ENCODE assay signal across 14 cellular contexts in the genomic region with DNA sequence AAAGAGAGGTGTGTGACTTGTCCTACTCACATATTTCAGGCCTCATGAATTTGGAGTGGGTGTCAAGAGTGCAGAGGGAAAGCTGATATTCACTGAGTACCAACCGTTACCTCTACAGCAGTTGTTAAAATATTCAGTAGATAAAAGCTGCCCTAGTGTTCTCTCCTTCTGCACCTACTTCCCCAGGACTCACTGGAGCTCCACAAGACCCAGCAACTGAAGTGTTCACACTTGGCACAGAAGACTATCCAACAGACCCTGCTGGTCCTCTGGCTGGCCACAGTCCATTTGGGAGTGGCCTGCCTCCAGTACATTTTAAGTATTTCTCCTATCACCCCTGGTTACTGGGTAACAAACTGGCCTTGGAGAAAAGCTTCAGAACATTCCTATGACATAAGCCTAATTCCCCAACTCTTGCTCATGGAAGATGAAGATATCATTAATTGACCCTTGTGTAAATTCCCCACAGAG.
DNase-seq lines count a peak whose midpoint lies in the region; ATAC-seq and TF ChIP-seq lines count a peak whose summit lies in the region.
"Had no signal": no experiment of that assay in that cellular context is flagged by ENCODE, and none has a peak within 500 bp of the region (broad histone marks: within the 10 kb centered on the region; RNA-seq: fewer than 3 reads in every experiment).

No MANE protein-coding gene starts in this region.

- H3K27me3 Mint-ChIP-seq in activated CD4-positive, alpha-beta memory T cell treated with anti-CD3 and anti-CD28 coated beads for 36 hours = no peaks in the 10 kb centered on the region
- H3K27me3 Mint-ChIP-seq: activated B cell treated with CpG ODN at 0.5 μM for 24 hours had no signal

- no peak overlapping the region for H3K23ac ChIP-seq in mesendoderm (ENCODE audit: low read length)

- H2BK15ac ChIP-seq in mesendoderm (replicated peaks; ENCODE audit: low read depth) = no peak overlapping the region

- no peak for TF ChIP-seq CTCF in fibroblast of pulmonary artery (IDR thresholded peaks at IDR 0.05; ENCODE audit: low read length, missing control alignments)

- H3K79me2 ChIP-seq in mesendoderm (ENCODE audit: control insufficient read depth, insufficient read depth, low read length) = no peaks in the 10 kb centered on the region

- ATAC-seq in GM21717 (IDR thresholded peaks at IDR 0.05; ENCODE audit: unreplicated experiment) = no peak

- no peak overlapping the region for H4K8ac ChIP-seq in mesendoderm (ENCODE audit: low read depth, low read length)

- H3K4ac ChIP-seq in mesendoderm (ENCODE audit: low read depth, low read length) = no peak overlapping the region

- no peaks in the 10 kb centered on the region for H3K4me1 ChIP-seq in mesendoderm (ENCODE audit: control insufficient read depth, low read depth, low read length)

- no peak overlapping the region for H2BK120ac ChIP-seq in mesendoderm (ENCODE audit: low read depth, low read length)

- no peak overlapping the region for H3K4me3 Mint-ChIP-seq in activated CD4-positive, alpha-beta memory T cell treated with anti-CD3 and anti-CD28 coated beads for 36 hours
- H3K4me3 Mint-ChIP-seq: activated B cell treated with CpG ODN at 0.5 μM for 24 hours, HFFc6 had no signal

- H3K36me3 Mint-ChIP-seq in activated CD4-positive, alpha-beta memory T cell treated with anti-CD3 and anti-CD28 coated beads for 36 hours = no peaks in the 10 kb centered on the region

- H3K27me3 ChIP-seq in mesendoderm (ENCODE audit: insufficient read depth, low read length, poor library complexity) = no peaks in the 10 kb centered on the region
- H3K27me3 ChIP-seq: BLaER1 treated with 17β-estradiol and CSF1 and Interleukin-3, amounts not matched to agents 10 nM and 100 nM had no signal

- H4K5ac ChIP-seq in mesendoderm (ENCODE audit: low read length) = no peak overlapping the region

- no peaks in the 10 kb centered on the region for H3K9me3 Mint-ChIP-seq in activated CD4-positive, alpha-beta memory T cell treated with anti-CD3 and anti-CD28 coated beads for 36 hours
- H3K9me3 Mint-ChIP-seq: activated B cell treated with CpG ODN at 0.5 μM for 24 hours had no signal

- intact Hi-C loops in activated CD4-positive, alpha-beta memory T cell treated with anti-CD3 and anti-CD28 coated beads for 36 hours (cut with micrococcal nuclease) = no loop called here

- H2AK5ac ChIP-seq in mesendoderm (ENCODE audit: low read length) = no peak overlapping the region

- no peak overlapping the region for H2BK5ac ChIP-seq in mesendoderm (ENCODE audit: low read length)

- H3K4me3 ChIP-seq in fibroblast of pulmonary artery (replicated peaks; ENCODE audit: low read depth, low read length) (no peak overlapping the region), mesendoderm (ENCODE audit: low read length) (no peak overlapping the region)
- H3K4me3 ChIP-seq: BLaER1 treated with 17β-estradiol and CSF1 and Interleukin-3, amounts not matched to agents 10 nM and 100 nM had no signal

- H3K36me3 ChIP-seq in mesendoderm (ENCODE audit: control insufficient read depth, insufficient read depth, low read length) = no peaks in the 10 kb centered on the region
- H3K36me3 ChIP-seq: BLaER1 treated with 17β-estradiol and CSF1 and Interleukin-3, amounts not matched to agents 10 nM and 100 nM had no signal

- H3K56ac ChIP-seq in mesendoderm (ENCODE audit: low read length) = no peak overlapping the region

- H3K4me2 ChIP-seq in mesendoderm (ENCODE audit: low read length) = no peak overlapping the region
- H3K4me2 ChIP-seq: BLaER1 treated with 17β-estradiol and CSF1 and Interleukin-3, amounts not matched to agents 10 nM and 100 nM had no signal

- H3K4me1 Mint-ChIP-seq in activated CD4-positive, alpha-beta memory T cell treated with anti-CD3 and anti-CD28 coated beads for 36 hours (ENCODE audit: low read depth) = no peaks in the 10 kb centered on the region
- H3K4me1 Mint-ChIP-seq: activated B cell treated with CpG ODN at 0.5 μM for 24 hours had no signal

- H3K27ac ChIP-seq in mesendoderm (ENCODE audit: low read depth, low read length) = no peak overlapping the region
- H3K27ac ChIP-seq: BLaER1 treated with 17β-estradiol and CSF1 and Interleukin-3, amounts not matched to agents 10 nM and 100 nM had no signal

- no peak overlapping the region for H3K27ac Mint-ChIP-seq in activated CD4-positive, alpha-beta memory T cell treated with anti-CD3 and anti-CD28 coated beads for 36 hours
- H3K27ac Mint-ChIP-seq: activated B cell treated with CpG ODN at 0.5 μM for 24 hours, HFFc6 had no signal

- no peaks in the 10 kb centered on the region for H3K79me1 ChIP-seq in mesendoderm (ENCODE audit: low read length)

- H3K18ac ChIP-seq in mesendoderm (ENCODE audit: low read length) = no peak overlapping the region

- no CpG with 5 or more reads among the region's 1 CpG for WGBS in mesendoderm (ENCODE audit: extremely low coverage, insufficient coverage, low lambda C conversion rate)

- POLR2A ChIA-PET in activated CD4-positive, alpha-beta memory T cell treated with anti-CD3 and anti-CD28 coated beads for 36 hours (lab: Charles Lee) = no interaction called here

- peak; percentile 15 for DNase-seq in Ammon's horn (ENCODE audit: low spot score)
- DNase-seq in NCI-H226 = peak; percentile 82
- DNase-seq in fibroblast of pulmonary artery (ENCODE audit: low read depth) = peak; percentile 11
- DNase-seq in mesendoderm = peak; percentile 64
- DNase-seq in SIG-M5 treated with dmso at 0.1 percent for 504 hours (lab: John Stamatoyannopoulos, UW; ENCODE audit: unreplicated experiment) = no peak
- no peak for DNase-seq in foreskin melanocyte
- DNase-seq in activated CD4-positive, alpha-beta memory T cell treated with anti-CD3 and anti-CD28 coated beads for 36 hours = no peak
- DNase-seq: activated B cell treated with CpG ODN at 0.5 μM for 24 hours; activated T-cell treated with anti-CD3 and anti-CD28 coated beads for 4 hours; HFFc6; NCI-H1105; stimulated activated CD4-positive, alpha-beta T cell treated with anti-CD3 and anti-CD28 coated beads, Interleukin-1b, Interleukin-23, amount 100 ng/mL, for 48 hours had no signal

- CTCF ChIA-PET in activated CD4-positive, alpha-beta memory T cell treated with anti-CD3 and anti-CD28 coated beads for 36 hours (lab: Charles Lee) = no interaction called here

- H3K9ac ChIP-seq in mesendoderm (ENCODE audit: low read length) = no peak overlapping the region
- H3K9ac ChIP-seq: BLaER1 treated with 17β-estradiol and CSF1 and Interleukin-3, amounts not matched to agents 10 nM and 100 nM had no signal

Comparison
In these comparisons a context has a peak if more than half of its experiments do, and no peak if none do; other contexts are left out.
1. DNase-seq: peak in Ammon's horn (single experiment), NCI-H226 (single experiment), fibroblast of pulmonary artery (single experiment) and mesendoderm (single experiment); none in SIG-M5 treated with dmso at 0.1 percent for 504 hours (single experiment), foreskin melanocyte (single experiment) and activated CD4-positive, alpha-beta memory T cell treated with anti-CD3 and anti-CD28 coated beads for 36 hours (single experiment).